23 cellular contexts compared by ENCODE assay signal in genomic region chr19:28535352-28535775, GRCh38.
"Had no signal": no experiment of that assay in that cellular context is flagged by ENCODE, and none has a peak within 500 bp of the region (broad histone marks: within the 10 kb centered on the region; RNA-seq: fewer than 3 reads in every experiment).

No MANE protein-coding gene starts in this region.

- DNase-seq: activated CD4-positive, alpha-beta memory T cell treated with anti-CD3 and anti-CD28 coated beads for 36 hours; activated CD4-positive, alpha-beta T cell treated with anti-CD3 and anti-CD28 coated beads, Interleukin-2, amount 10 ng/mL, durations not matched to agents 7 days and 5 days; activated CD4-positive, CD25-positive, alpha-beta regulatory T cell treated with anti-CD3 and anti-CD28 coated beads, Interleukin-2, amount 50 U/mL, for 72 hours; activated CD8-positive, alpha-beta memory T cell treated with anti-CD3 and anti-CD28 coated beads for 24 hours; activated gamma-delta T cell; activated naive CD4-positive, alpha-beta T cell treated with anti-CD3 and anti-CD28 coated beads for 36 hours; activated naive CD8-positive, alpha-beta T cell treated with anti-CD3 and anti-CD28 coated beads for 36 hours; activated T-cell treated with anti-CD3 and anti-CD28 coated beads, Interleukin-2, amount 50 U/mL, for 4 hours; brain microvascular endothelial cell; Kasumi-1; NCI-H1092; NCI-H1417; NCI-H1930; NCI-H2107; NCI-H2171 treated with DMSO at 0.1 percent for 48 hours; NCI-H345; NCI-H510A; NCI-H82; PC-9; T-helper 1 cell had no signal

- H3K4me3 ChIP-seq: cardiac muscle cell, PC-9, SK-N-MC had no signal

- H3K4me2 ChIP-seq: PC-9 had no signal

- H3K27me3 Mint-ChIP-seq: activated CD4-positive, alpha-beta memory T cell treated with anti-CD3 and anti-CD28 coated beads for 36 hours; activated CD4-positive, alpha-beta T cell treated with anti-CD3 and anti-CD28 coated beads, Interleukin-2, amount 10 ng/mL, durations not matched to agents 7 days and 5 days; activated naive CD8-positive, alpha-beta T cell treated with anti-CD3 and anti-CD28 coated beads for 36 hours had no signal

- H2AFZ ChIP-seq: PC-9 had no signal

- ATAC-seq: activated T-cell treated with anti-CD3 and anti-CD28 coated beads, Interleukin-2, amount 50 U/mL, for 4 hours; WTC11 had no signal

- H3K36me3 Mint-ChIP-seq: activated CD4-positive, alpha-beta memory T cell treated with anti-CD3 and anti-CD28 coated beads for 36 hours; activated naive CD8-positive, alpha-beta T cell treated with anti-CD3 and anti-CD28 coated beads for 36 hours had no signal

- H3K27ac ChIP-seq: brain microvascular endothelial cell, cardiac muscle cell, PC-9, SK-N-MC had no signal

- H3K4me3 Mint-ChIP-seq: activated CD4-positive, alpha-beta memory T cell treated with anti-CD3 and anti-CD28 coated beads for 36 hours; activated CD4-positive, alpha-beta T cell treated with anti-CD3 and anti-CD28 coated beads, Interleukin-2, amount 10 ng/mL, durations not matched to agents 7 days and 5 days; activated naive CD4-positive, alpha-beta T cell treated with anti-CD3 and anti-CD28 coated beads for 36 hours; activated naive CD8-positive, alpha-beta T cell treated with anti-CD3 and anti-CD28 coated beads for 36 hours; activated T-cell treated with anti-CD3 and anti-CD28 coated beads, Interleukin-2, amount 50 U/mL, for 4 hours; WTC11 had no signal

- H3K36me3 ChIP-seq: brain microvascular endothelial cell, cardiac muscle cell had no signal

- H3K4me1 Mint-ChIP-seq: activated CD4-positive, alpha-beta T cell treated with anti-CD3 and anti-CD28 coated beads, Interleukin-2, amount 10 ng/mL, durations not matched to agents 7 days and 5 days; activated naive CD8-positive, alpha-beta T cell treated with anti-CD3 and anti-CD28 coated beads for 36 hours had no signal

- H3K27ac Mint-ChIP-seq: activated CD4-positive, alpha-beta memory T cell treated with anti-CD3 and anti-CD28 coated beads for 36 hours; activated CD4-positive, alpha-beta T cell treated with anti-CD3 and anti-CD28 coated beads, Interleukin-2, amount 10 ng/mL, durations not matched to agents 7 days and 5 days; activated naive CD4-positive, alpha-beta T cell treated with anti-CD3 and anti-CD28 coated beads for 36 hours; activated naive CD8-positive, alpha-beta T cell treated with anti-CD3 and anti-CD28 coated beads for 36 hours; WTC11 had no signal
